In the genomic region with DNA sequence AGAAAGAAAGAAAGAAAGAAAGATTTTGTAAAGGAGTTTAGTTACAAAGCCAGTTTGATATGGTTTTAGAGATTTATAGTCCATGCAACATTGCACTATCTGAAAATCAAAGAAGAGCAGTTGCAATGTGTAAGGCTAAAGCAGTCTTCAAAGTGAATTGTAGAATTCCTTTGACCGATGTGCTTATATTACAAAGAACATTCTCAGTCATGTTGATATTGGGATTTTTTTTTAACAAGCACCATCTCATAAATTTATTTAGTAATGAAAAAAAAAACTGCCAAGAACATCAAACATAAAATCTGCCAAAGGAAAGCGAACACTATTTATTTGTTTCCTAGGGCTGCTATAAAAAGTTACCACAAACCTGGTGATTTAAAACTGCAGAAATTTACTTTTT, we compare ENCODE assay signal across 32 cellular contexts.
"Had no signal": no experiment of that assay in that cellular context is flagged by ENCODE, and none has a peak within 500 bp of the region (broad histone marks: within the 10 kb centered on the region; RNA-seq: fewer than 3 reads in every experiment).

No MANE protein-coding gene starts in this region.

- H3K9me3 Mint-ChIP-seq: activated CD4-positive, alpha-beta memory T cell treated with anti-CD3 and anti-CD28 coated beads for 36 hours; activated CD4-positive, alpha-beta T cell treated with anti-CD3 and anti-CD28 coated beads, Interleukin-2, amount 10 ng/mL, durations not matched to agents 24 days and 14 days; activated naive CD8-positive, alpha-beta T cell treated with anti-CD3 and anti-CD28 coated beads for 36 hours; activated naive CD8-positive, alpha-beta T cell treated with anti-CD3 and anti-CD28 coated beads, Interleukin-2, amount 50 U/mL, for 24 hours; activated T-helper 1 cell treated with anti-CD3 and anti-CD28 coated beads, Interleukin-12 subunit alpha, Interleukin-12 subunit beta, Interleukin-2, Interleukin-4 antibody, amounts not matched to agents 30 ng/mL and 10 ng/mL and 1 ng/mL, durations not matched to agents 14 hours and 24 hours and 36 hours; activated T-helper 2 cell treated with anti-CD3 and anti-CD28 coated beads, Interferon-gamma antibody, Interleukin-2, Interleukin-4, amounts not matched to agents 10 μg/mL and 5 μg/mL and 100 μg/mL, durations not matched to agents 14 hours and 24 hours and 36 hours had no signal

- H3K27me3 ChIP-seq: adrenal gland, body of pancreas, cardiac muscle cell, colonic mucosa, esophagus squamous epithelium, gastroesophageal sphincter, heart right ventricle had no signal

- H3K4me3 ChIP-seq: adrenal gland, body of pancreas, cardiac muscle cell, colonic mucosa, esophagus squamous epithelium, gastroesophageal sphincter, heart right ventricle had no signal

- ATAC-seq: activated CD8-positive, alpha-beta memory T cell treated with anti-CD3 and anti-CD28 coated beads, Interleukin-2, amount 10 ng/mL, durations not matched to agents 7 days and 5 days; activated CD8-positive, alpha-beta T cell treated with anti-CD3 and anti-CD28 coated beads, Interleukin-2, amount 10 ng/mL, durations not matched to agents 7 days and 5 days; activated naive CD8-positive, alpha-beta T cell treated with anti-CD3 and anti-CD28 coated beads, Interleukin-2, amount 50 U/mL, for 24 hours; body of pancreas; gastroesophageal sphincter; heart right ventricle; T-helper 17 cell had no signal

- H3K27me3 Mint-ChIP-seq: activated CD4-positive, alpha-beta memory T cell treated with anti-CD3 and anti-CD28 coated beads for 36 hours; activated CD4-positive, alpha-beta T cell treated with anti-CD3 and anti-CD28 coated beads, Interleukin-2, amount 10 ng/mL, durations not matched to agents 24 days and 14 days; activated CD8-positive, alpha-beta memory T cell treated with anti-CD3 and anti-CD28 coated beads, Interleukin-2, amount 10 ng/mL, durations not matched to agents 7 days and 5 days; activated naive CD4-positive, alpha-beta T cell treated with anti-CD3 and anti-CD28 coated beads, Interleukin-2, amount 50 U/mL, for 24 hours; activated naive CD8-positive, alpha-beta T cell treated with anti-CD3 and anti-CD28 coated beads for 36 hours; activated naive CD8-positive, alpha-beta T cell treated with anti-CD3 and anti-CD28 coated beads, Interleukin-2, amount 50 U/mL, for 24 hours; T-helper 17 cell had no signal

- H3K27ac ChIP-seq: adrenal gland, body of pancreas, cardiac muscle cell, colonic mucosa, epithelial cell of prostate, esophagus squamous epithelium, heart right ventricle had no signal

- H3K36me3 Mint-ChIP-seq: activated CD4-positive, alpha-beta memory T cell treated with anti-CD3 and anti-CD28 coated beads for 36 hours; activated CD8-positive, alpha-beta memory T cell treated with anti-CD3 and anti-CD28 coated beads, Interleukin-2, amount 10 ng/mL, durations not matched to agents 7 days and 5 days; activated naive CD4-positive, alpha-beta T cell treated with anti-CD3 and anti-CD28 coated beads, Interleukin-2, amount 50 U/mL, for 24 hours; activated naive CD8-positive, alpha-beta T cell treated with anti-CD3 and anti-CD28 coated beads for 36 hours had no signal

- H3K36me3 ChIP-seq: adrenal gland, cardiac muscle cell, colonic mucosa, esophagus squamous epithelium, gastroesophageal sphincter, heart right ventricle had no signal

- H3K4me1 Mint-ChIP-seq: activated CD4-positive, alpha-beta T cell treated with anti-CD3 and anti-CD28 coated beads, Interleukin-2, amount 10 ng/mL, durations not matched to agents 24 days and 14 days; activated CD8-positive, alpha-beta memory T cell treated with anti-CD3 and anti-CD28 coated beads, Interleukin-2, amount 10 ng/mL, durations not matched to agents 7 days and 5 days; activated naive CD4-positive, alpha-beta T cell treated with anti-CD3 and anti-CD28 coated beads, Interleukin-2, amount 50 U/mL, for 24 hours; activated naive CD8-positive, alpha-beta T cell treated with anti-CD3 and anti-CD28 coated beads for 36 hours; activated naive CD8-positive, alpha-beta T cell treated with anti-CD3 and anti-CD28 coated beads, Interleukin-2, amount 50 U/mL, for 24 hours; T-helper 17 cell had no signal

- H3K4me3 Mint-ChIP-seq: activated CD4-positive, alpha-beta memory T cell treated with anti-CD3 and anti-CD28 coated beads for 36 hours; activated CD4-positive, alpha-beta T cell treated with anti-CD3 and anti-CD28 coated beads, Interleukin-2, amount 10 ng/mL, durations not matched to agents 24 days and 14 days; activated CD8-positive, alpha-beta memory T cell treated with anti-CD3 and anti-CD28 coated beads, Interleukin-2, amount 10 ng/mL, durations not matched to agents 7 days and 5 days; activated CD8-positive, alpha-beta T cell treated with anti-CD3 and anti-CD28 coated beads, Interleukin-2, amount 10 ng/mL, durations not matched to agents 7 days and 5 days; activated naive CD4-positive, alpha-beta T cell treated with anti-CD3 and anti-CD28 coated beads for 36 hours; activated naive CD4-positive, alpha-beta T cell treated with anti-CD3 and anti-CD28 coated beads, Interleukin-2, amount 50 U/mL, for 24 hours; activated naive CD8-positive, alpha-beta T cell treated with anti-CD3 and anti-CD28 coated beads for 36 hours; activated naive CD8-positive, alpha-beta T cell treated with anti-CD3 and anti-CD28 coated beads, Interleukin-2, amount 50 U/mL, for 24 hours; activated T-helper 1 cell treated with anti-CD3 and anti-CD28 coated beads, Interleukin-12 subunit alpha, Interleukin-12 subunit beta, Interleukin-2, Interleukin-4 antibody, amounts not matched to agents 30 ng/mL and 10 ng/mL and 1 ng/mL, durations not matched to agents 14 hours and 24 hours and 36 hours; T-helper 17 cell; T-helper 2 cell treated with Interferon-gamma antibody and Interleukin-4, amounts not matched to agents 5 μg/mL and 100 μg/mL, for 36 hours had no signal

- H3K9me3 ChIP-seq: body of pancreas, colonic mucosa, esophagus squamous epithelium, gastroesophageal sphincter, heart right ventricle had no signal

- H3K27ac Mint-ChIP-seq: activated CD4-positive, alpha-beta memory T cell treated with anti-CD3 and anti-CD28 coated beads for 36 hours; activated CD4-positive, alpha-beta T cell treated with anti-CD3 and anti-CD28 coated beads, Interleukin-2, amount 10 ng/mL, durations not matched to agents 24 days and 14 days; activated CD8-positive, alpha-beta memory T cell treated with anti-CD3 and anti-CD28 coated beads, Interleukin-2, amount 10 ng/mL, durations not matched to agents 7 days and 5 days; activated CD8-positive, alpha-beta T cell treated with anti-CD3 and anti-CD28 coated beads, Interleukin-2, amount 10 ng/mL, durations not matched to agents 7 days and 5 days; activated naive CD4-positive, alpha-beta T cell treated with anti-CD3 and anti-CD28 coated beads for 36 hours; activated naive CD4-positive, alpha-beta T cell treated with anti-CD3 and anti-CD28 coated beads, Interleukin-2, amount 50 U/mL, for 24 hours; activated naive CD8-positive, alpha-beta T cell treated with anti-CD3 and anti-CD28 coated beads for 36 hours; activated naive CD8-positive, alpha-beta T cell treated with anti-CD3 and anti-CD28 coated beads, Interleukin-2, amount 50 U/mL, for 24 hours; activated T-helper 1 cell treated with anti-CD3 and anti-CD28 coated beads, Interleukin-12 subunit alpha, Interleukin-12 subunit beta, Interleukin-2, Interleukin-4 antibody, amounts not matched to agents 30 ng/mL and 10 ng/mL and 1 ng/mL, durations not matched to agents 14 hours and 24 hours and 36 hours; activated T-helper 2 cell treated with anti-CD3 and anti-CD28 coated beads, Interferon-gamma antibody, Interleukin-2, Interleukin-4, amounts not matched to agents 10 μg/mL and 5 μg/mL and 100 μg/mL, durations not matched to agents 14 hours and 24 hours and 36 hours; T-helper 17 cell; T-helper 2 cell treated with Interferon-gamma antibody and Interleukin-4, amounts not matched to agents 5 μg/mL and 100 μg/mL, for 36 hours had no signal

- DNase-seq: activated CD4-positive, alpha-beta memory T cell treated with anti-CD3 and anti-CD28 coated beads for 36 hours; activated CD4-positive, alpha-beta T cell treated with anti-CD3 and anti-CD28 coated beads, Interleukin-2, amount 10 ng/mL, durations not matched to agents 24 days and 14 days; activated CD8-positive, alpha-beta memory T cell treated with anti-CD3 and anti-CD28 coated beads, Interleukin-2, amount 10 ng/mL, durations not matched to agents 7 days and 5 days; activated CD8-positive, alpha-beta memory T cell treated with anti-CD3 and anti-CD28 coated beads, Interleukin-2, amount 50 U/mL, for 4 hours; activated CD8-positive, alpha-beta T cell treated with anti-CD3 and anti-CD28 coated beads, Interleukin-2, amount 10 ng/mL, durations not matched to agents 7 days and 5 days; activated effector memory CD4-positive, alpha-beta T cell treated with anti-CD3 and anti-CD28 coated beads, Interleukin-2, amount 50 U/mL, for 16 hours; activated naive CD4-positive, alpha-beta T cell treated with anti-CD3 and anti-CD28 coated beads for 36 hours; activated naive CD8-positive, alpha-beta T cell treated with anti-CD3 and anti-CD28 coated beads for 36 hours; activated naive CD8-positive, alpha-beta T cell treated with anti-CD3 and anti-CD28 coated beads, Interleukin-2, amount 50 U/mL, for 24 hours; activated T-cell treated with anti-CD3 and anti-CD28 coated beads, Interleukin-2, amount 50 U/mL, for 1 hour; activated T-cell treated with anti-CD3 and anti-CD28 coated beads, Interleukin-2, amount 50 U/mL, for 48 hours; adrenal gland; amygdala; aorta; body of pancreas; central memory CD4-positive, alpha-beta T cell; cerebellar nuclear complex; colonic mucosa; effector CD8-positive, alpha-beta T cell; esophagus squamous epithelium; foreskin melanocyte; heart right ventricle; T-helper 1 cell; T-helper 17 cell; T1000 had no signal

- H3K4me1 ChIP-seq: adrenal gland, body of pancreas, colonic mucosa, esophagus squamous epithelium, heart right ventricle had no signal
